In the genomic region with DNA sequence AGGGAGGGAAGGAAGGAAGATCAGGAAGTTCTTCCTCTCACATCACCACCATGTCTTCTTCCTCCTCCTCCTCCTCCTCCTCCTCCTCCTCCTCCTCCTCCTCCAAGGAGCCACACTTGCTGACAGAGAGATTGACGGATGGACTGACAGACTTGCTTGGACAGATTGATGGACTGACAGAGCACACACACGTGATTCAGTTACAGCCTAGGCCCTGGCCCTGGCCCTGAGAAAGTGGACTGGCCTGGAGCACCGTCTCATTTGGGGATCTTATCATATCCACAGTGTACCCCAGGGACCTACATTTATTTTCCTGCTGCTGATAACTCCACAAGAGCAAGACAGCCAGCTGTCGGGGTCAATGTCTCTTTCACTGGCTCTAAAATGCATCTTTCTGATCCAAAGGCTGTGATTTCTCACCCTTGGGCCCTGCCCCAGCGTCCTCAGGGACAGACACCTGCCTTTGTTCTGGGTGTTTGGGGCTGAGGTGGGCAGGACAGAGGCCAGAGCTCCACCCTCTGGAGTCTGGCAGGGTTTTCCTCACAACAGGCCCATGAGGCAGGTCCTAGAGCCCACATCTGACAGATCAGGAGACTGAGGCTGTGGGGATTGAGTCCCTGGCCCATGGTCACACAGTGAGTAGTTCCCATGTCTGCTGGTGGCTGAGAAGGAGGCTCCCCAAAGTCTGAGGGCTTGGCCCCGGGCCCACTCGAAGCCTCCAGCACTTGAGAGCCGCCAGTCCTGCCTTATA, we compare ENCODE assay signal across 1 cellular context.
TF ChIP-seq lines count a peak whose summit lies in the region.

No MANE protein-coding gene starts in this region.

TF ChIP-seq in IMR-90, 13 proteins besides CTCF, POLR2A, EP300 and RAD21:
- no peak for TF ChIP-seq MAFK (IDR thresholded peaks at IDR 0.05; ENCODE audit: low read depth, low read length)
- TF ChIP-seq BHLHE40 (IDR thresholded peaks at IDR 0.05; ENCODE audit: low read depth, low read length): no peak
- TF ChIP-seq, protein P1, sequence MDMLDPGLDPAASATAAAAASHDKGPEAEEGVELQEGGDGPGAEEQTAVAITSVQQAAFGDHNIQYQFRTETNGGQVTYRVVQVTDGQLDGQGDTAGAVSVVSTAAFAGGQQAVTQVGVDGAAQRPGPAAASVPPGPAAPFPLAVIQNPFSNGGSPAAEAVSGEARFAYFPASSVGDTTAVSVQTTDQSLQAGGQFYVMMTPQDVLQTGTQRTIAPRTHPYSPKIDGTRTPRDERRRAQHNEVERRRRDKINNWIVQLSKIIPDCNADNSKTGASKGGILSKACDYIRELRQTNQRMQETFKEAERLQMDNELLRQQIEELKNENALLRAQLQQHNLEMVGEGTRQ (IDR thresholded peaks at IDR 0.05; ENCODE audit: low read depth, low read length): no peak
- TF ChIP-seq RFX5 (IDR thresholded peaks at IDR 0.05; ENCODE audit: low read depth, low read length): no peak
- TF ChIP-seq CEBPB (IDR thresholded peaks at IDR 0.05; ENCODE audit: low read depth, low read length): no peak
- no peak for TF ChIP-seq CHD1 (IDR thresholded peaks at IDR 0.05; ENCODE audit: low read depth, low read length)
- TF ChIP-seq MAZ (IDR thresholded peaks at IDR 0.05; ENCODE audit: borderline replicate concordance, low read depth, low read length): no peak
- TF ChIP-seq NFE2L2 (IDR thresholded peaks at IDR 0.05; ENCODE audit: low read depth, low read length): no peak
- no peak for TF ChIP-seq MXI1 (IDR thresholded peaks at IDR 0.05; ENCODE audit: borderline replicate concordance, low read depth, low read length)
- no peak for TF ChIP-seq FOS (IDR thresholded peaks at IDR 0.05; ENCODE audit: low read depth, low read length)
- TF ChIP-seq, protein P2, sequence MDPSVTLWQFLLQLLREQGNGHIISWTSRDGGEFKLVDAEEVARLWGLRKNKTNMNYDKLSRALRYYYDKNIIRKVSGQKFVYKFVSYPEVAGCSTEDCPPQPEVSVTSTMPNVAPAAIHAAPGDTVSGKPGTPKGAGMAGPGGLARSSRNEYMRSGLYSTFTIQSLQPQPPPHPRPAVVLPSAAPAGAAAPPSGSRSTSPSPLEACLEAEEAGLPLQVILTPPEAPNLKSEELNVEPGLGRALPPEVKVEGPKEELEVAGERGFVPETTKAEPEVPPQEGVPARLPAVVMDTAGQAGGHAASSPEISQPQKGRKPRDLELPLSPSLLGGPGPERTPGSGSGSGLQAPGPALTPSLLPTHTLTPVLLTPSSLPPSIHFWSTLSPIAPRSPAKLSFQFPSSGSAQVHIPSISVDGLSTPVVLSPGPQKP (IDR thresholded peaks at IDR 0.05; ENCODE audit: borderline replicate concordance, low read depth, low read length): no peak
- no peak for TF ChIP-seq SMC3 (IDR thresholded peaks at IDR 0.05; ENCODE audit: low read depth, low read length)
- no peak for TF ChIP-seq RCOR1 (IDR thresholded peaks at IDR 0.05; ENCODE audit: insufficient replicate concordance, low read length)
TF ChIP-seq in IMR-90: peak in this region for 0.
